1 cellular context compared by ENCODE assay signal in genomic region chr14:21256539-21257394, GRCh38.
TF ChIP-seq lines count a peak whose summit lies in the region.

No MANE protein-coding gene starts in this region.

TF ChIP-seq in HEK293, 187 proteins besides CTCF, POLR2A, EP300 and RAD21:
- TF ChIP-seq, protein P1, sequence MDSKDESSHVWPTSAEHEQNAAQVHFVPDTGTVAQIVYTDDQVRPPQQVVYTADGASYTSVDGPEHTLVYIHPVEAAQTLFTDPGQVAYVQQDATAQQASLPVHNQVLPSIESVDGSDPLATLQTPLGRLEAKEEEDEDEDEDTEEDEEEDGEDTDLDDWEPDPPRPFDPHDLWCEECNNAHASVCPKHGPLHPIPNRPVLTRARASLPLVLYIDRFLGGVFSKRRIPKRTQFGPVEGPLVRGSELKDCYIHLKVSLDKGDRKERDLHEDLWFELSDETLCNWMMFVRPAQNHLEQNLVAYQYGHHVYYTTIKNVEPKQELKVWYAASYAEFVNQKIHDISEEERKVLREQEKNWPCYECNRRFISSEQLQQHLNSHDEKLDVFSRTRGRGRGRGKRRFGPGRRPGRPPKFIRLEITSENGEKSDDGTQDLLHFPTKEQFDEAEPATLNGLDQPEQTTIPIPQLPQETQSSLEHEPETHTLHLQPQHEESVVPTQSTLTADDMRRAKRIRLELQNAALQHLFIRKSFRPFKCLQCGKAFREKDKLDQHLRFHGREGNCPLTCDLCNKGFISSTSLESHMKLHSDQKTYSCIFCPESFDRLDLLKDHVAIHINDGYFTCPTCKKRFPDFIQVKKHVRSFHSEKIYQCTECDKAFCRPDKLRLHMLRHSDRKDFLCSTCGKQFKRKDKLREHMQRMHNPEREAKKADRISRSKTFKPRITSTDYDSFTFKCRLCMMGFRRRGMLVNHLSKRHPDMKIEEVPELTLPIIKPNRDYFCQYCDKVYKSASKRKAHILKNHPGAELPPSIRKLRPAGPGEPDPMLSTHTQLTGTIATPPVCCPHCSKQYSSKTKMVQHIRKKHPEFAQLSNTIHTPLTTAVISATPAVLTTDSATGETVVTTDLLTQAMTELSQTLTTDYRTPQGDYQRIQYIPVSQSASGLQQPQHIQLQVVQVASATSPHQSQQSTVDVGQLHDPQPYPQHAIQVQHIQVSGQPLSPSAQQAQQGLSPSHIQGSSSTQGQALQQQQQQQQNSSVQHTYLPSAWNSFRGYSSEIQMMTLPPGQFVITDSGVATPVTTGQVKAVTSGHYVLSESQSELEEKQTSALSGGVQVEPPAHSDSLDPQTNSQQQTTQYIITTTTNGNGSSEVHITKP (tag by site-specific recombination; IDR thresholded peaks at IDR 0.05): peak; percentile 60
- 0 out of 2 replicates have a peak, but pooled peaks have one; percentile 6 for TF ChIP-seq ATF2 (tag by site-specific recombination; IDR thresholded peaks at IDR 0.05; ENCODE audit: low read depth)
- no peak for TF ChIP-seq BCL11A (tag by site-specific recombination; IDR thresholded peaks at IDR 0.05; ENCODE audit: low read depth)
